8 cellular contexts compared by ENCODE assay signal in genomic region chr20:56171087-56172012, GRCh38.
A peak's percentile ranks its signal among the peaks of the same experiment; 100 is the strongest.
DNase-seq lines count a peak whose midpoint lies in the region; ATAC-seq and TF ChIP-seq lines count a peak whose summit lies in the region.

No MANE protein-coding gene starts in this region.

- TF ChIP-seq CTCF in Panc1 (IDR thresholded peaks at IDR 0.05) = peak; percentile 65
- TF ChIP-seq CTCF in esophagus squamous epithelium (IDR thresholded peaks at IDR 0.05) = peak in 4 of 6 experiments; percentile 12 to 56 (median 31)
- peak; percentile 9 for TF ChIP-seq CTCF in psoas muscle (IDR thresholded peaks at IDR 0.05)
- TF ChIP-seq CTCF in suprapubic skin (IDR thresholded peaks at IDR 0.05) = peak in 1 of 2 donors; percentile 39

- no peak for TF ChIP-seq EP300 in suprapubic skin (IDR thresholded peaks at IDR 0.05)

- H3K27ac Mint-ChIP-seq in stimulated activated naive B cell treated with anti-CD40 and anti-IgM and Interleukin-4, amounts not matched to agents 10 μg/mL and 1 μg/mL and 100 μg/mL, for 72 hours = no peak overlapping the region

- POLR2A ChIA-PET in Panc1 (lab: Charles Lee) = no interaction called here

- TF ChIP-seq POLR2A in esophagus squamous epithelium (IDR thresholded peaks at IDR 0.05) (no peak), suprapubic skin (IDR thresholded peaks at IDR 0.05) (no peak)

- H3K4me1 ChIP-seq in Panc1 (ENCODE audit: control insufficient read depth, insufficient read depth, low read length) (no peaks in the 10 kb centered on the region), esophagus squamous epithelium (no peaks in the 10 kb centered on the region), psoas muscle (no peaks in the 10 kb centered on the region), suprapubic skin (no peaks in the 10 kb centered on the region)

- no peaks in the 10 kb centered on the region for H3K27me3 Mint-ChIP-seq in stimulated activated naive B cell treated with anti-CD40 and anti-IgM and Interleukin-4, amounts not matched to agents 10 μg/mL and 1 μg/mL and 100 μg/mL, for 72 hours

- 45 to 58% methylated on average over 5 to 6 of the region's 6 CpGs for WGBS in esophagus squamous epithelium, 2 donors
- 58 to 67% (median 63%) methylated on average over 6 of the region's 6 CpGs for WGBS in psoas muscle, 3 donors
- WGBS in suprapubic skin = 62% methylated on average over 6 of the region's 6 CpGs

- in situ Hi-C loops in Panc1 (cut with HindIII; ENCODE audit: low pct_unique_long_range_greater_than_20kb, low sequenced_read_pairs) = no loop called here

- H3K27ac ChIP-seq in Panc1 (ENCODE audit: low read length) (no peak overlapping the region), esophagus squamous epithelium (no peak overlapping the region), psoas muscle (no peak overlapping the region), suprapubic skin (no peak overlapping the region)

- CTCF ChIA-PET in Panc1 (lab: Charles Lee) = interaction anchor here (0.7 kb wide), 1 partner anchor 163 kb away, joined by 5 read pairs; no protein-coding TSS in a partner anchor

- H3K9me3 ChIP-seq in Panc1 (ENCODE audit: control insufficient read depth, insufficient read depth, low read depth, low read length) (no peaks in the 10 kb centered on the region), esophagus squamous epithelium (no peaks in the 10 kb centered on the region), psoas muscle (no peaks in the 10 kb centered on the region), suprapubic skin (no peaks in the 10 kb centered on the region)

- ATAC-seq in Panc1 = peak; percentile 75
- ATAC-seq in psoas muscle = no peak
- no peak for ATAC-seq in stimulated activated naive B cell treated with anti-CD40 and anti-IgM and Interleukin-4, amounts not matched to agents 10 μg/mL and 1 μg/mL and 100 μg/mL, for 72 hours (replicated peaks)
- ATAC-seq in HG03039 (IDR thresholded peaks at IDR 0.05; ENCODE audit: unreplicated experiment) = no peak

- H3K9me3 Mint-ChIP-seq in stimulated activated naive B cell treated with anti-CD40 and anti-IgM and Interleukin-4, amounts not matched to agents 10 μg/mL and 1 μg/mL and 100 μg/mL, for 72 hours = peaks cover 9 to 16% of the 10 kb centered on the region in 2 donors

- H3K4me3 Mint-ChIP-seq in stimulated activated naive B cell treated with anti-CD40 and anti-IgM and Interleukin-4, amounts not matched to agents 10 μg/mL and 1 μg/mL and 100 μg/mL, for 72 hours = no peak overlapping the region

- H3K4me3 ChIP-seq in Panc1 (ENCODE audit: low read depth in 2 of 2, low read length in 2 of 2) (no peak overlapping the region), esophagus squamous epithelium (no peak overlapping the region), psoas muscle (no peak overlapping the region), suprapubic skin (no peak overlapping the region)

- H3K36me3 ChIP-seq in Panc1 (ENCODE audit: control insufficient read depth, insufficient read depth, low read length) (no peaks in the 10 kb centered on the region), esophagus squamous epithelium (no peaks in the 10 kb centered on the region), psoas muscle (ENCODE audit: insufficient read depth in 1 of 2, low read depth in 1 of 2) (no peaks in the 10 kb centered on the region), suprapubic skin (no peaks in the 10 kb centered on the region)

- DNase-seq in HuH-7 (ENCODE audit: low spot score) = peak; percentile 20
- no peak for DNase-seq in Panc1 (ENCODE audit: low read depth, low spot score)
- no peak for DNase-seq in esophagus squamous epithelium (lab: John Stamatoyannopoulos, UW)
- no peak for DNase-seq in psoas muscle
- DNase-seq in suprapubic skin (ENCODE audit: low spot score in 2 of 2) = no peak
- no peak for DNase-seq in stimulated activated naive B cell treated with anti-CD40 and anti-IgM and Interleukin-4, amounts not matched to agents 10 μg/mL and 1 μg/mL and 100 μg/mL, for 72 hours
- no peak for DNase-seq in DMS79 (lab: John Stamatoyannopoulos, UW)

- H3K36me3 Mint-ChIP-seq in stimulated activated naive B cell treated with anti-CD40 and anti-IgM and Interleukin-4, amounts not matched to agents 10 μg/mL and 1 μg/mL and 100 μg/mL, for 72 hours = no peaks in the 10 kb centered on the region

- no peaks in the 10 kb centered on the region for H3K4me1 Mint-ChIP-seq in stimulated activated naive B cell treated with anti-CD40 and anti-IgM and Interleukin-4, amounts not matched to agents 10 μg/mL and 1 μg/mL and 100 μg/mL, for 72 hours

- no TSS peak for BruUV-seq in Panc1 (replicated peaks; lab: Mats Ljungman, UMichigan)

- H3K27me3 ChIP-seq in Panc1 (ENCODE audit: control insufficient read depth, insufficient read depth, low read length) (no peaks in the 10 kb centered on the region), esophagus squamous epithelium (peaks cover 0 to 3% (median 0%) of the 10 kb centered on the region in 4 donors), psoas muscle (ENCODE audit: insufficient read depth in 3 of 3, low read length in 2 of 3) (no peaks in the 10 kb centered on the region), suprapubic skin (no peaks in the 10 kb centered on the region)

- intact Hi-C loops in Panc1 (cut with micrococcal nuclease; ENCODE audit: unreplicated experiment) = loop anchor here (10.0 kb wide), 1 partner anchor 757 kb away; no protein-coding TSS in a partner anchor
- intact Hi-C loops in esophagus squamous epithelium (cut with DNase I) = no loop called here
- intact Hi-C loops in psoas muscle (cut with DNase I) = no loop called here
